ENCODE assay signal across 10 cellular contexts in the genomic region with DNA sequence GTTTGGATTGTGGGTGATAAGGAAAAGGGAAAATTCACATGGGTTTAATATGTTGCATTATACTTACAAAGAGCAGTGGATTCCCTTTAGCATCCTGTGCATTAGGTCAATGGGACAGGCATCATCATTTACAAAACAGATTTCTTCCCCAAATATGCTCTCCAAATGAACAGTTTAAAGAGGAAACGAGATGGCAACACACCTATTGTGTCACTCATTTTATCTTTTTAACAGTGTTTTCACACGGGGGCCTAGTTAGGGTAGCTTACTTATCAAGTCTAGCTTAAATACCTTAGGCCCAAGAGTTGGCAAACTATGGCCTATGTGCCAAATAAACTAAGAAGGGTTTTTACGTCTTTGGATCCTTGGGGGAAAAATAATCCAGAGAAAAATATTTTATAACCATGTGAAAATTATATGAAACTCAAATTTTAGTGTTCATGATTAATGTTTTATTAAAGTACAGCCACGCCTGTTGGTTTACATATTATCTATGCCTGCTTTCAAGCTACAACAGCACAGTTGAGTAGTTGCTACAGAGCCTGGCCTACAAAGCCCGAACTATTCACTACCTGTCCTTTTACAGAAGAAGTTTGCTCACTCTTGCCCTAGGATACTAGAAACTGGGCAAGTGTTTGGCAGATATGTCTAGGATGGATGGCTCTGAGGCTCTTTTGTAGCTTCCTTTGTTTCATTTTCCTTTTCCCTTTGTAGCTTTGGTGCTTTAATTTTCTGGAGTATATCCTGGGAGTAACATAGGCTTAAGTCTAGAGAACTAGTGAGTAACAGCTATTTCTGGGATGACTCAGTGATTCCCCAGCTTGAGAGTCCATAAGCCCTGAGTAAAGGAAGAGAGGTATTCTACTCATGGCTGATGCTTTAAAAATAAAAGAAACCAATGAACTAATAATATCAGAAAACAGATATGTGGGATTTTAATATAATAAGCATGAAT. TPM values are rescaled to one million over a fixed set of nuclear protein-coding genes. Genes with fewer than 3 reads are reported as not detected.
DNase-seq lines count a peak whose midpoint lies in the region; ATAC-seq, FAIRE-seq and TF ChIP-seq lines count a peak whose summit lies in the region.
"Had no signal": no experiment of that assay in that cellular context is flagged by ENCODE, and none has a peak within 500 bp of the region (broad histone marks: within the 10 kb centered on the region; RNA-seq: fewer than 3 reads in every experiment).

No MANE protein-coding gene starts in this region.

- no peak overlapping the region for H3K9ac ChIP-seq in HUES48 (ENCODE audit: low read depth, low read length)

- TF ChIP-seq CTCF in AG09319 (IDR thresholded peaks at IDR 0.05; ENCODE audit: low read depth, low read length): no peak
- no peak for TF ChIP-seq CTCF in bronchial epithelial cell (IDR thresholded peaks at IDR 0.05; ENCODE audit: insufficient read depth, low read length, severe bottlenecking)
- no peak for TF ChIP-seq CTCF in mesothelial cell of epicardium (IDR thresholded peaks at IDR 0.05; ENCODE audit: unreplicated experiment)
- no peak for TF ChIP-seq CTCF in spleen (IDR thresholded peaks at IDR 0.05 in 8 of 11, conservative IDR thresholded peaks at IDR 0.05 in 3 of 11)

- no peak overlapping the region for H3K4me3 ChIP-seq in HUES48 (ENCODE audit: low read depth, low read length)
- H3K4me3 ChIP-seq in bronchial epithelial cell (ENCODE audit: low read depth, low read length): no peak overlapping the region
- H3K4me3 ChIP-seq in spleen: no peak overlapping the region

- no peak for ATAC-seq in HG03439 (IDR thresholded peaks at IDR 0.05; ENCODE audit: unreplicated experiment)
- ATAC-seq: activated CD8-positive, alpha-beta T cell treated with anti-CD3 and anti-CD28 coated beads, Interleukin-2, amount 10 ng/mL, durations not matched to agents 7 days and 5 days had no signal

- H3K36me3 ChIP-seq in HUES48 (ENCODE audit: control insufficient read depth, insufficient read depth, low read length) (peaks cover 8% of the 10 kb centered on the region; the same call in 1 of the 2 replicates), bronchial epithelial cell (ENCODE audit: control insufficient read depth, insufficient read depth, low read length) (no peaks in the 10 kb centered on the region), spleen (no peaks in the 10 kb centered on the region)

- peaks cover 46% of the 10 kb centered on the region for H3K4me1 Mint-ChIP-seq in mesothelial cell of epicardium

- FAIRE-seq in bronchial epithelial cell (lab: Jason Lieb, UNC): no peak

- H3K36me3 Mint-ChIP-seq in mesothelial cell of epicardium: peaks cover 9% of the 10 kb centered on the region
- H3K36me3 Mint-ChIP-seq: naive B cell had no signal

- no peak overlapping the region for H3K4me3 Mint-ChIP-seq in mesothelial cell of epicardium
- H3K4me3 Mint-ChIP-seq: activated CD8-positive, alpha-beta T cell treated with anti-CD3 and anti-CD28 coated beads, Interleukin-2, amount 10 ng/mL, durations not matched to agents 7 days and 5 days; naive B cell had no signal

- H3K4me1 ChIP-seq in HUES48 (ENCODE audit: control insufficient read depth, insufficient read depth, low read length): peaks cover 33% of the 10 kb centered on the region
- peaks cover 0 to 53% (median 18%) of the 10 kb centered on the region in 6 donors for H3K4me1 ChIP-seq in spleen

- H3K27me3 Mint-ChIP-seq in mesothelial cell of epicardium (ENCODE audit: low read depth): no peaks in the 10 kb centered on the region
- H3K27me3 Mint-ChIP-seq: naive B cell had no signal

- no peaks in the 10 kb centered on the region for H3K9me3 Mint-ChIP-seq in mesothelial cell of epicardium
- H3K9me3 Mint-ChIP-seq: naive B cell had no signal

- DNase-seq in AG09319 (ENCODE audit: extremely low read depth, low read depth) (peak; percentile 40), bronchial epithelial cell (ENCODE audit: low read depth) (peak; percentile 87), mesothelial cell of epicardium (ENCODE audit: low spot score in 2 of 2, unreplicated experiment in 2 of 2) (no peak), spleen (no peak)
- no peak for DNase-seq in stimulated activated CD4-positive, alpha-beta T cell treated with anti-CD3 and anti-CD28 coated beads, Interleukin-2, amount 100 ng/mL, for 24 hours
- DNase-seq in activated CD4-positive, alpha-beta T cell treated with anti-CD3 and anti-CD28 coated beads, Interleukin-2, amount 50 U/mL, for 4 hours: no peak
- DNase-seq: activated CD8-positive, alpha-beta T cell treated with anti-CD3 and anti-CD28 coated beads, Interleukin-2, amount 10 ng/mL, durations not matched to agents 7 days and 5 days; naive B cell had no signal

- TF ChIP-seq POLR2A in spleen (IDR thresholded peaks at IDR 0.05): no peak

- H3K9me3 ChIP-seq in HUES48 (ENCODE audit: control insufficient read depth, insufficient read depth, low read length): peaks cover 9% of the 10 kb centered on the region
- no peaks in the 10 kb centered on the region for H3K9me3 ChIP-seq in spleen

- intact Hi-C loops in spleen (cut with DNase I; ENCODE audit: low total_unique reads): no loop called here

- peak overlapping the region; percentile 54 for H3K27ac ChIP-seq in HUES48 (ENCODE audit: low read depth, low read length)
- peak overlapping the region in 2 of 8 donors; percentile 28 to 48 for H3K27ac ChIP-seq in spleen

- H3K27ac Mint-ChIP-seq in mesothelial cell of epicardium: peak overlapping the region; percentile 45
- H3K27ac Mint-ChIP-seq: activated CD8-positive, alpha-beta T cell treated with anti-CD3 and anti-CD28 coated beads, Interleukin-2, amount 10 ng/mL, durations not matched to agents 7 days and 5 days had no signal

- 61 to 72% (median 67%) methylated on average over 5 of the region's 5 CpGs for WGBS in spleen, 5 donors

- H3K27me3 ChIP-seq in HUES48 (ENCODE audit: control insufficient read depth, insufficient read depth, low read length): no peaks in the 10 kb centered on the region
- no peaks in the 10 kb centered on the region for H3K27me3 ChIP-seq in bronchial epithelial cell (ENCODE audit: control insufficient read depth, insufficient read depth, low read length)
- no peaks in the 10 kb centered on the region for H3K27me3 ChIP-seq in spleen (replicated peaks in 1 of 7)

RNA-seq across cellular contexts. Expression of a gene that starts 12.4 kb away (rescaled TPM):
- total RNA-seq in bronchial epithelial cell (43.0 and 47.4 TPM in 2 replicates), mesothelial cell of epicardium (66.3 to 74.6 TPM (median 69.1 TPM) in 3 replicates), spleen (100 to 1,000 TPM in 1 of 7 donors, 10 to 100 TPM in 6; 29.2 to 102 (median 69.2) TPM)
- polyA plus RNA-seq in spleen: 10 to 100 TPM; 41.1 to 58.3 (median 55.0) TPM

Comparison
In these comparisons a context has a peak if more than half of its experiments do, and no peak if none do; other contexts are left out.
1. DNase-seq: peak in AG09319 (single experiment) and bronchial epithelial cell (single experiment); none in mesothelial cell of epicardium (0 of 2), stimulated activated CD4-positive, alpha-beta T cell treated with anti-CD3 and anti-CD28 coated beads, Interleukin-2, amount 100 ng/mL, for 24 hours (0 of 2), activated CD4-positive, alpha-beta T cell treated with anti-CD3 and anti-CD28 coated beads, Interleukin-2, amount 50 U/mL, for 4 hours (0 of 2) and spleen (single experiment).